25 cellular contexts compared by ENCODE assay signal in the genomic region with DNA sequence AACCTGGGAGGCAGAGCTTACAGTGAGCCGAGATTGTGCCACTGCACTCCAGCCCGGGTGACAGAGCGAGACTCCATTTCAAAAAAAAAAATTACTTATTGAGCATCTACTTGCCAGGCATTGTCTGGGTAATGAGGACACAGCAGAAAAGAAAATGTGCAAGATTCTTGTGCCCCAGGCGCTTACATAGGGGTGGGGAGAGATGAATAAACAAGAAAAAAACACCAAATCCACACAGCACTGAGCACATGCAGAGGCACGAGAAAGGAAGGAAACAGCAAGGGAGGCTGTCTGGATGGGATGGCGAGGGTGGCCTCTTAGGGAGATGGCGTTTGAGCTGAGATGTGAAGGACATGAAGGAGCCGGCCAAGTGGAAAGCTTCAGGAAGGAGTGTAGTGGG. TPM values are rescaled to one million over a fixed set of nuclear protein-coding genes. Genes with fewer than 3 reads are reported as not detected.
DNase-seq lines count a peak whose midpoint lies in the region; ATAC-seq lines count a peak whose summit lies in the region.
"Had no signal": no experiment of that assay in that cellular context is flagged by ENCODE, and none has a peak within 500 bp of the region (broad histone marks: within the 10 kb centered on the region; RNA-seq: fewer than 3 reads in every experiment).

No MANE protein-coding gene starts in this region.

- no peak overlapping the region for H2BK15ac ChIP-seq in mesenchymal stem cell (ENCODE audit: low read depth, poor library complexity, severe bottlenecking)

- peak overlapping the region; percentile 23 for H4K8ac ChIP-seq in mesenchymal stem cell (ENCODE audit: low read length)

- no peak overlapping the region for H2BK5ac ChIP-seq in mesenchymal stem cell (ENCODE audit: low read depth, low read length, poor library complexity, severe bottlenecking)

- 97% methylated on average over 6 of the region's 8 CpGs for WGBS in mesenchymal stem cell

- no peak for ATAC-seq in stimulated activated naive CD8-positive, alpha-beta T cell treated with anti-CD3 and anti-CD28 coated beads, Interleukin-15, amount 100 ng/mL, for 72 hours
- ATAC-seq in T-helper 17 cell (no peak), GM19397 (IDR thresholded peaks at IDR 0.05; ENCODE audit: unreplicated experiment) (no peak), GM18511 (IDR thresholded peaks at IDR 0.05; ENCODE audit: unreplicated experiment) (no peak)
- no peak for ATAC-seq in activated CD4-positive, CD25-positive, alpha-beta regulatory T cell treated with anti-CD3 and anti-CD28 coated beads, Interleukin-2, amount 50 U/mL, for 24 hours
- ATAC-seq: esophagus mucosa, gastroesophageal sphincter, PC-3 had no signal

- H3K27me3 Mint-ChIP-seq in stimulated activated naive CD8-positive, alpha-beta T cell treated with anti-CD3 and anti-CD28 coated beads, Interleukin-15, Interleukin-2, amounts not matched to agents 100 ng/mL and 50 ng/mL, for 24 hours: no peaks in the 10 kb centered on the region
- H3K27me3 Mint-ChIP-seq in stimulated activated naive CD8-positive, alpha-beta T cell treated with anti-CD3 and anti-CD28 coated beads, Interleukin-15, amount 100 ng/mL, for 72 hours: no peaks in the 10 kb centered on the region
- no peaks in the 10 kb centered on the region for H3K27me3 Mint-ChIP-seq in T-helper 17 cell
- H3K27me3 Mint-ChIP-seq: CD8-positive, alpha-beta memory T cell; natural killer cell treated with Interleukin-12 subunit alpha and Interleukin-12 subunit beta and Interleukin-15 and Interleukin-18, amount 100 ng/mL, for 72 hours had no signal

- H3K9me3 ChIP-seq in T-helper 17 cell (ENCODE audit: control insufficient read depth, low read length, poor library complexity, severe bottlenecking): no peaks in the 10 kb centered on the region
- no peaks in the 10 kb centered on the region for H3K9me3 ChIP-seq in mesenchymal stem cell (ENCODE audit: control insufficient read depth, low read length)
- H3K9me3 ChIP-seq: gastroesophageal sphincter, prostate gland, SJSA1, uterus had no signal

- peak overlapping the region; percentile 36 for H4K91ac ChIP-seq in mesenchymal stem cell (ENCODE audit: low read length)

- no peaks in the 10 kb centered on the region for H3K27me3 ChIP-seq in mesenchymal stem cell (ENCODE audit: control insufficient read depth in 1 of 2, insufficient read depth in 1 of 2, low read length in 2 of 2)
- H3K27me3 ChIP-seq: gastroesophageal sphincter, SJSA1, uterus had no signal

- H3K4me3 ChIP-seq in mesenchymal stem cell (ENCODE audit: insufficient read depth in 1 of 2, low read depth in 1 of 2, low read length in 2 of 2): no peak overlapping the region
- H3K4me3 ChIP-seq: gastroesophageal sphincter, prostate gland, SJSA1, skin epidermis, uterus had no signal

- H2BK12ac ChIP-seq in mesenchymal stem cell (ENCODE audit: low read length in 2 of 2): no peak overlapping the region

- H3K4me2 ChIP-seq in mesenchymal stem cell (ENCODE audit: low read length, poor library complexity, severe bottlenecking): no peak overlapping the region

- H3K18ac ChIP-seq in mesenchymal stem cell (ENCODE audit: low read depth in 1 of 2, low read length in 2 of 2): no peak overlapping the region

- no peak for DNase-seq in stimulated activated naive CD8-positive, alpha-beta T cell treated with anti-CD3 and anti-CD28 coated beads, Interleukin-15, amount 100 ng/mL, for 72 hours
- DNase-seq in T-helper 17 cell (no peak), mesenchymal stem cell (no peak), NCI-H748 (lab: John Stamatoyannopoulos, UW; ENCODE audit: unreplicated experiment) (no peak)
- DNase-seq: amniotic stem cell; CD8-positive, alpha-beta memory T cell; central memory CD4-positive, alpha-beta T cell; IMR-90; kidney glomerular epithelial cell; NCI-H146; NCI-H82; PC-3; stimulated activated CD4-positive, alpha-beta T cell treated with anti-CD3 and anti-CD28 coated beads, Interleukin-4, amount 100 ng/mL, for 1 hour; uterus had no signal

- H3K4ac ChIP-seq in mesenchymal stem cell (ENCODE audit: low read depth in 1 of 2, low read length in 2 of 2): no peak overlapping the region

- no peaks in the 10 kb centered on the region for H3K4me1 Mint-ChIP-seq in stimulated activated naive CD8-positive, alpha-beta T cell treated with anti-CD3 and anti-CD28 coated beads, Interleukin-15, Interleukin-2, amounts not matched to agents 100 ng/mL and 50 ng/mL, for 24 hours (ENCODE audit: low read depth)
- H3K4me1 Mint-ChIP-seq in stimulated activated naive CD8-positive, alpha-beta T cell treated with anti-CD3 and anti-CD28 coated beads, Interleukin-15, amount 100 ng/mL, for 72 hours: peaks cover 6% of the 10 kb centered on the region
- H3K4me1 Mint-ChIP-seq in T-helper 17 cell: peaks cover 3% of the 10 kb centered on the region
- H3K4me1 Mint-ChIP-seq: CD8-positive, alpha-beta memory T cell had no signal

- no peak overlapping the region for H2AFZ ChIP-seq in mesenchymal stem cell (ENCODE audit: low read depth, low read length)

- H3K14ac ChIP-seq in mesenchymal stem cell (ENCODE audit: low read length in 2 of 2): no peak overlapping the region

- peaks cover 11 to 30% of the 10 kb centered on the region in 2 experiments for H3K36me3 ChIP-seq in mesenchymal stem cell (ENCODE audit: control insufficient read depth in 1 of 2, insufficient read depth in 2 of 2, low read depth in 1 of 2, low read length in 2 of 2)
- H3K36me3 ChIP-seq: uterus had no signal

- H3K4me3 Mint-ChIP-seq in stimulated activated naive CD8-positive, alpha-beta T cell treated with anti-CD3 and anti-CD28 coated beads, Interleukin-15, Interleukin-2, amounts not matched to agents 100 ng/mL and 50 ng/mL, for 24 hours: no peak overlapping the region
- no peak overlapping the region for H3K4me3 Mint-ChIP-seq in stimulated activated naive CD8-positive, alpha-beta T cell treated with anti-CD3 and anti-CD28 coated beads, Interleukin-15, amount 100 ng/mL, for 72 hours
- no peak overlapping the region for H3K4me3 Mint-ChIP-seq in T-helper 17 cell
- H3K4me3 Mint-ChIP-seq: CD8-positive, alpha-beta memory T cell; natural killer cell treated with Interleukin-12 subunit alpha and Interleukin-12 subunit beta and Interleukin-15 and Interleukin-18, amount 100 ng/mL, for 72 hours had no signal

- H3K79me1 ChIP-seq in mesenchymal stem cell (replicated peaks; ENCODE audit: low read length, poor library complexity, severe bottlenecking): peaks cover 36% of the 10 kb centered on the region

- H3K9ac ChIP-seq in mesenchymal stem cell (ENCODE audit: low read length): no peak overlapping the region

- peaks cover 14% of the 10 kb centered on the region for H3K36me3 Mint-ChIP-seq in stimulated activated naive CD8-positive, alpha-beta T cell treated with anti-CD3 and anti-CD28 coated beads, Interleukin-15, Interleukin-2, amounts not matched to agents 100 ng/mL and 50 ng/mL, for 24 hours (ENCODE audit: low read depth)
- no peaks in the 10 kb centered on the region for H3K36me3 Mint-ChIP-seq in T-helper 17 cell (ENCODE audit: low read depth)
- H3K36me3 Mint-ChIP-seq: CD8-positive, alpha-beta memory T cell; natural killer cell treated with Interleukin-12 subunit alpha and Interleukin-12 subunit beta and Interleukin-15 and Interleukin-18, amount 100 ng/mL, for 72 hours had no signal

- no peak overlapping the region for H3K27ac ChIP-seq in mesenchymal stem cell (ENCODE audit: low read length, poor library complexity, severe bottlenecking)
- H3K27ac ChIP-seq: gastroesophageal sphincter, HL-60, prostate gland, SJSA1, skin epidermis, uterus had no signal

- H3K4me1 ChIP-seq in mesenchymal stem cell (ENCODE audit: control insufficient read depth, insufficient read depth, low read depth, low read length): peaks cover 15% of the 10 kb centered on the region
- H3K4me1 ChIP-seq: gastroesophageal sphincter, prostate gland, SJSA1, uterus had no signal

- no peak overlapping the region for H2BK120ac ChIP-seq in mesenchymal stem cell (ENCODE audit: low read depth, low read length)

- H3K27ac Mint-ChIP-seq in stimulated activated naive CD8-positive, alpha-beta T cell treated with anti-CD3 and anti-CD28 coated beads, Interleukin-15, Interleukin-2, amounts not matched to agents 100 ng/mL and 50 ng/mL, for 24 hours: peak overlapping the region; percentile 0
- H3K27ac Mint-ChIP-seq in stimulated activated naive CD8-positive, alpha-beta T cell treated with anti-CD3 and anti-CD28 coated beads, Interleukin-15, amount 100 ng/mL, for 72 hours: peak overlapping the region in 1 of 2 donors; percentile 50
- peak overlapping the region; percentile 67 for H3K27ac Mint-ChIP-seq in T-helper 17 cell

- H3K23ac ChIP-seq in mesenchymal stem cell (ENCODE audit: low read length in 2 of 2): no peak overlapping the region

- H2AK5ac ChIP-seq in mesenchymal stem cell (ENCODE audit: low read length, severe bottlenecking): no peak overlapping the region

- H3K9me3 Mint-ChIP-seq in stimulated activated naive CD8-positive, alpha-beta T cell treated with anti-CD3 and anti-CD28 coated beads, Interleukin-15, Interleukin-2, amounts not matched to agents 100 ng/mL and 50 ng/mL, for 24 hours: no peaks in the 10 kb centered on the region
- H3K9me3 Mint-ChIP-seq in stimulated activated naive CD8-positive, alpha-beta T cell treated with anti-CD3 and anti-CD28 coated beads, Interleukin-15, amount 100 ng/mL, for 72 hours: no peaks in the 10 kb centered on the region
- H3K9me3 Mint-ChIP-seq: CD8-positive, alpha-beta memory T cell; natural killer cell treated with Interleukin-12 subunit alpha and Interleukin-12 subunit beta and Interleukin-15 and Interleukin-18, amount 100 ng/mL, for 72 hours had no signal

RNA-seq across cellular contexts. Expression of gene DYNC2I2, which starts 14.0 kb away (rescaled TPM):
- total RNA-seq in T-helper 17 cell: 1 to 10 TPM; 3.7 to 3.8 TPM
- 16.5 TPM for polyA plus RNA-seq in mesenchymal stem cell (2013, experiment 1 of 2)
- 16.2 TPM for polyA plus RNA-seq in mesenchymal stem cell (2013, experiment 2 of 2)

RNA-seq across cellular contexts. Expression of gene SET, which starts 46.3 kb away (rescaled TPM):
- 100 to 1,000 TPM; 223 to 231 TPM for total RNA-seq in T-helper 17 cell
- polyA plus RNA-seq in mesenchymal stem cell (2013, experiment 1 of 2): 293 TPM
- 300 TPM for polyA plus RNA-seq in mesenchymal stem cell (2013, experiment 2 of 2)

RNA-seq across cellular contexts. Expression of gene PKN3, which starts 59.6 kb away (rescaled TPM):
- 1 to 10 TPM in 1 of 2 donors, under 1 TPM in 1; 0.96 to 2.0 TPM for total RNA-seq in T-helper 17 cell
- polyA plus RNA-seq in mesenchymal stem cell (2013, experiment 1 of 2): 2.0 TPM
- 2.0 TPM for polyA plus RNA-seq in mesenchymal stem cell (2013, experiment 2 of 2)
